Comparison of ENCODE assay signal across 9 cellular contexts in the genomic region with DNA sequence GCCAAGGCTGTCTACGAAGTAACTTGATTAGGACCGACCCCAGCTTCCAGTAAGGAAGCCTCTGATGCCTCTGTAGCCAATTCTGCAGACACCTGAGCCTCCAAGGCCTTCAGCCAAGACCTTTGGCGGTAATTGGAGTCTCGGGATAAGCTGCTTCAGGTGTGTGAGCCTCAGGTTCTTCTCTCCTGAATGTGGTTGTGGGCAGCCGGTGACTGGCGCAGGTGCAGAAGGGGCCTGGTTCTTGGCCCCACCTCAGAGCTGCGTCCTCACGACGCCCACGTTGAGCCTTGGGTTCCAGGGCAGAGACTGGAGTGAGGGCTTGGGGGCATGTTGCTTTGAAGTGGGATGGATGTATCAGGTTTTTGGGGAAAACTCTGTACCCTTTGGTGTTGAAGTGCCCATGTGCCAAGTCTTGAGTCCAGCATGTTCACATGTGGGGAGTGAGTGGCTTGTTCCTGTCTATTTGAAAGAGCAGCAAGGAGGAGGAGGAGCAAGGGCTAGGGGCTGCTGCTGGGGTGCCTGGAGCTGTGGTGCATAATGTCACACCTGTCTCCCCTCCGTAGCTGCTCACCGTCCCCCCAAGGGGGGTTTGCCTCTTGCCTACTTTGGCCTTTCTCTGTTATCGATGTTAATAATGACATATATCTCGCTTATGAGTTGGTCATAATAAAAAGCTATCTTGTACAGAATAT. TPM values are rescaled to one million over a fixed set of nuclear protein-coding genes. Genes with fewer than 3 reads are reported as not detected.
A peak's percentile ranks its signal among the peaks of the same experiment; 100 is the strongest.
DNase-seq lines count a peak whose midpoint lies in the region; ATAC-seq and TF ChIP-seq lines count a peak whose summit lies in the region.
"Had no signal": no experiment of that assay in that cellular context is flagged by ENCODE, and none has a peak within 500 bp of the region (broad histone marks: within the 10 kb centered on the region; RNA-seq: fewer than 3 reads in every experiment).

No MANE protein-coding gene starts in this region.

- H3K4me1 ChIP-seq in left lung (peaks cover 8 to 24% of the 10 kb centered on the region in 2 donors), prostate gland (replicated peaks) (peaks cover 8% of the 10 kb centered on the region)

- peaks cover 0 to 18% of the 10 kb centered on the region in 2 donors for H3K27me3 ChIP-seq in left lung
- H3K27me3 ChIP-seq in prostate gland (replicated peaks; ENCODE audit: insufficient read depth), result no peaks in the 10 kb centered on the region
- H3K27me3 ChIP-seq: tibial artery had no signal

- no peaks in the 10 kb centered on the region for H3K36me3 Mint-ChIP-seq in activated CD4-positive, alpha-beta T cell treated with anti-CD3 and anti-CD28 coated beads for 36 hours (ENCODE audit: low read depth)
- H3K36me3 Mint-ChIP-seq in activated naive CD8-positive, alpha-beta T cell treated with anti-CD3 and anti-CD28 coated beads for 36 hours, result no peaks in the 10 kb centered on the region
- H3K36me3 Mint-ChIP-seq in stimulated activated naive B cell treated with anti-CD40 and anti-IgM and Interleukin-4, amounts not matched to agents 10 μg/mL and 1 μg/mL and 100 μg/mL, for 72 hours, result peaks cover 7 to 8% of the 10 kb centered on the region in 2 donors

- H3K4me1 Mint-ChIP-seq in activated CD4-positive, alpha-beta T cell treated with anti-CD3 and anti-CD28 coated beads for 36 hours, result peaks cover 5% of the 10 kb centered on the region
- peaks cover 6% of the 10 kb centered on the region for H3K4me1 Mint-ChIP-seq in activated naive CD8-positive, alpha-beta T cell treated with anti-CD3 and anti-CD28 coated beads for 36 hours
- H3K4me1 Mint-ChIP-seq in stimulated activated naive B cell treated with anti-CD40 and anti-IgM and Interleukin-4, amounts not matched to agents 10 μg/mL and 1 μg/mL and 100 μg/mL, for 72 hours, result peaks cover 24 to 39% of the 10 kb centered on the region in 2 donors

- no peak for TF ChIP-seq CTCF in left lung (IDR thresholded peaks at IDR 0.05)
- TF ChIP-seq CTCF in prostate gland (IDR thresholded peaks at IDR 0.05), result no peak

- H3K9me3 Mint-ChIP-seq in activated CD4-positive, alpha-beta T cell treated with anti-CD3 and anti-CD28 coated beads for 36 hours (ENCODE audit: low read depth), result no peaks in the 10 kb centered on the region
- no peaks in the 10 kb centered on the region for H3K9me3 Mint-ChIP-seq in activated naive CD8-positive, alpha-beta T cell treated with anti-CD3 and anti-CD28 coated beads for 36 hours
- H3K9me3 Mint-ChIP-seq in stimulated activated naive B cell treated with anti-CD40 and anti-IgM and Interleukin-4, amounts not matched to agents 10 μg/mL and 1 μg/mL and 100 μg/mL, for 72 hours, result no peaks in the 10 kb centered on the region

- WGBS in prostate gland, result 82% methylated on average over 14 of the region's 14 CpGs

- TF ChIP-seq POLR2A in prostate gland (IDR thresholded peaks at IDR 0.05), result no peak

- peaks cover 27% of the 10 kb centered on the region for H3K27me3 Mint-ChIP-seq in activated CD4-positive, alpha-beta T cell treated with anti-CD3 and anti-CD28 coated beads for 36 hours
- peaks cover 17% of the 10 kb centered on the region for H3K27me3 Mint-ChIP-seq in activated naive CD8-positive, alpha-beta T cell treated with anti-CD3 and anti-CD28 coated beads for 36 hours
- H3K27me3 Mint-ChIP-seq in stimulated activated naive B cell treated with anti-CD40 and anti-IgM and Interleukin-4, amounts not matched to agents 10 μg/mL and 1 μg/mL and 100 μg/mL, for 72 hours, result no peaks in the 10 kb centered on the region

- H3K36me3 ChIP-seq in left lung (no peaks in the 10 kb centered on the region), prostate gland (no peaks in the 10 kb centered on the region)

- H3K4me3 ChIP-seq in left lung (peak overlapping the region; percentile 63 to 69), prostate gland (peak overlapping the region in 1 of 2 donors; percentile 87)

- no peak overlapping the region for H3K27ac Mint-ChIP-seq in activated CD4-positive, alpha-beta T cell treated with anti-CD3 and anti-CD28 coated beads for 36 hours
- no peak overlapping the region for H3K27ac Mint-ChIP-seq in activated naive CD8-positive, alpha-beta T cell treated with anti-CD3 and anti-CD28 coated beads for 36 hours
- H3K27ac Mint-ChIP-seq in stimulated activated naive B cell treated with anti-CD40 and anti-IgM and Interleukin-4, amounts not matched to agents 10 μg/mL and 1 μg/mL and 100 μg/mL, for 72 hours, result no peak overlapping the region

- ATAC-seq in activated CD4-positive, alpha-beta T cell treated with anti-CD3 and anti-CD28 coated beads for 36 hours, result no peak
- ATAC-seq in left lung, result no peak
- no peak for ATAC-seq in stimulated activated naive B cell treated with anti-CD40 and anti-IgM and Interleukin-4, amounts not matched to agents 10 μg/mL and 1 μg/mL and 100 μg/mL, for 72 hours (replicated peaks)

- POLR2A ChIA-PET in activated CD4-positive, alpha-beta T cell treated with anti-CD3 and anti-CD28 coated beads for 36 hours (lab: Charles Lee), result interaction anchor here (0.9 kb wide), 1 partner anchor 11 kb away, joined by 3 read pairs; no protein-coding TSS in a partner anchor

- H3K27ac ChIP-seq in left lung (no peak overlapping the region), prostate gland (peak overlapping the region in 1 of 2 donors; percentile 83)

- H3K9me3 ChIP-seq in left lung (no peaks in the 10 kb centered on the region), prostate gland (no peaks in the 10 kb centered on the region)
- H3K9me3 ChIP-seq: tibial artery had no signal

- intact Hi-C loops in activated CD4-positive, alpha-beta T cell treated with anti-CD3 and anti-CD28 coated beads for 36 hours (cut with DNase I, micrococcal nuclease), result no loop called here
- intact Hi-C loops in left lung (cut with DNase I), result no loop called here
- intact Hi-C loops in prostate gland (cut with DNase I), result loop anchor here (2.0 kb wide), 1 partner anchor 65 kb away; no protein-coding TSS in a partner anchor

- DNase-seq in activated CD4-positive, alpha-beta T cell treated with anti-CD3 and anti-CD28 coated beads for 36 hours, result no peak
- DNase-seq in activated CD4-positive, alpha-beta T cell treated with anti-CD3 and anti-CD28 coated beads, Interleukin-2, amount 50 U/mL, for 1 hour, result no peak
- no peak for DNase-seq in activated naive CD8-positive, alpha-beta T cell treated with anti-CD3 and anti-CD28 coated beads for 36 hours
- DNase-seq in left lung (no peak), prostate gland (ENCODE audit: low spot score) (no peak), SKM-1 (lab: John Stamatoyannopoulos, UW; ENCODE audit: unreplicated experiment) (no peak), NCI-H187 (lab: John Stamatoyannopoulos, UW) (no peak)
- no peak for DNase-seq in stimulated activated naive B cell treated with anti-CD40 and anti-IgM and Interleukin-4, amounts not matched to agents 10 μg/mL and 1 μg/mL and 100 μg/mL, for 72 hours
- DNase-seq: tibial artery had no signal

- CTCF ChIA-PET in activated CD4-positive, alpha-beta T cell treated with anti-CD3 and anti-CD28 coated beads for 36 hours (lab: Charles Lee), result interaction anchor here (0.7 kb wide), 1 partner anchor 35 kb away, joined by 3 read pairs; no protein-coding TSS in a partner anchor

- H3K4me3 Mint-ChIP-seq in activated CD4-positive, alpha-beta T cell treated with anti-CD3 and anti-CD28 coated beads for 36 hours, result peak overlapping the region; percentile 69
- peak overlapping the region; percentile 73 for H3K4me3 Mint-ChIP-seq in activated naive CD8-positive, alpha-beta T cell treated with anti-CD3 and anti-CD28 coated beads for 36 hours
- H3K4me3 Mint-ChIP-seq in stimulated activated naive B cell treated with anti-CD40 and anti-IgM and Interleukin-4, amounts not matched to agents 10 μg/mL and 1 μg/mL and 100 μg/mL, for 72 hours, result peak overlapping the region; percentile 86 to 92

RNA-seq across cellular contexts. Expression of a gene that starts 1.4 kb away (rescaled TPM):
- total RNA-seq in activated CD4-positive, alpha-beta T cell treated with anti-CD3 and anti-CD28 coated beads for 36 hours, result 1 to 10 TPM; 2.2 to 3.2 TPM
- 1 to 10 TPM; 3.9 to 4.6 TPM for total RNA-seq in activated naive CD8-positive, alpha-beta T cell treated with anti-CD3 and anti-CD28 coated beads for 36 hours
- total RNA-seq in left lung (10 to 100 TPM; 20.2 to 24.8 TPM), prostate gland (10 to 100 TPM; 45.3 to 78.3 TPM)
